Comparison of ENCODE assay signal across 1 cellular context in genomic region chr19:37217855-37218591, GRCh38.
TF ChIP-seq lines count a peak whose summit lies in the region.

ZNF383 (plus strand) TSS chr19:37218214; CDS start chr19:37230454, 12,240 bp downstream.

TF ChIP-seq in IMR-90, 13 proteins besides CTCF, POLR2A, EP300 and RAD21 (continued from another document):
- no peak for TF ChIP-seq USF2 (IDR thresholded peaks at IDR 0.05; ENCODE audit: low read depth, low read length)
